In genomic region chr18:48540329-48541025, GRCh38 we compare ENCODE assay signal across 8 cellular contexts.
DNase-seq lines count a peak whose midpoint lies in the region; ATAC-seq and TF ChIP-seq lines count a peak whose summit lies in the region.

No MANE protein-coding gene starts in this region.

- H3K4me1 ChIP-seq in rectal smooth muscle tissue (ENCODE audit: control insufficient read depth, insufficient read depth, low read length): peaks cover 22% of the 10 kb centered on the region

- H3K27ac ChIP-seq in rectal smooth muscle tissue (ENCODE audit: low read depth, low read length): peak overlapping the region; percentile 91

- H3K4me1 Mint-ChIP-seq in T-helper 1 cell treated with Interleukin-12 subunit alpha and Interleukin-12 subunit beta and Interleukin-4 antibody, amounts not matched to agents 30 μg/mL and 1 μg/mL, for 36 hours (ENCODE audit: low read depth): peaks cover 8% of the 10 kb centered on the region

- peak overlapping the region; percentile 63 for H3K9ac ChIP-seq in rectal smooth muscle tissue (ENCODE audit: low read length)

- TF ChIP-seq CTCF in AG09319 (IDR thresholded peaks at IDR 0.05; ENCODE audit: low read depth, low read length) (peak; percentile 22), astrocyte of the spinal cord (IDR thresholded peaks at IDR 0.05; ENCODE audit: low read depth, low read length) (peak; percentile 30)

- no peaks in the 10 kb centered on the region for H3K27me3 ChIP-seq in rectal smooth muscle tissue (ENCODE audit: control insufficient read depth, insufficient read depth, low read length)

- peaks cover 42% of the 10 kb centered on the region for H3K27me3 Mint-ChIP-seq in T-helper 1 cell treated with Interleukin-12 subunit alpha and Interleukin-12 subunit beta and Interleukin-4 antibody, amounts not matched to agents 30 μg/mL and 1 μg/mL, for 36 hours (ENCODE audit: low read depth)

- H3K9me3 Mint-ChIP-seq in T-helper 1 cell treated with Interleukin-12 subunit alpha and Interleukin-12 subunit beta and Interleukin-4 antibody, amounts not matched to agents 30 μg/mL and 1 μg/mL, for 36 hours: no peaks in the 10 kb centered on the region

- peak overlapping the region; percentile 87 for H3K4me3 ChIP-seq in astrocyte of the spinal cord (ENCODE audit: low read depth, low read length)
- peak overlapping the region; percentile 79 for H3K4me3 ChIP-seq in rectal smooth muscle tissue (ENCODE audit: low read length)

- no peak for ATAC-seq in GM19455 (IDR thresholded peaks at IDR 0.05; ENCODE audit: unreplicated experiment)

- H3K4me3 Mint-ChIP-seq in T-helper 1 cell treated with Interleukin-12 subunit alpha and Interleukin-12 subunit beta and Interleukin-4 antibody, amounts not matched to agents 30 μg/mL and 1 μg/mL, for 36 hours: peak overlapping the region; percentile 90

- H3K27ac Mint-ChIP-seq in T-helper 1 cell treated with Interleukin-12 subunit alpha and Interleukin-12 subunit beta and Interleukin-4 antibody, amounts not matched to agents 30 μg/mL and 1 μg/mL, for 36 hours: no peak overlapping the region

- in situ Hi-C loops in astrocyte of the spinal cord (cut with HindIII; ENCODE audit: low sequenced_read_pairs): no loop called here

- H3K36me3 Mint-ChIP-seq in T-helper 1 cell treated with Interleukin-12 subunit alpha and Interleukin-12 subunit beta and Interleukin-4 antibody, amounts not matched to agents 30 μg/mL and 1 μg/mL, for 36 hours (ENCODE audit: low read depth): no peaks in the 10 kb centered on the region

- no peak for DNase-seq in AG09319 (ENCODE audit: extremely low read depth, low read depth)
- DNase-seq in GM19238 (ENCODE audit: insufficient read length, low spot score): peak; percentile 48
- peak; percentile 41 for DNase-seq in HuH-7.5 (ENCODE audit: low spot score)
- peak; percentile 62 for DNase-seq in astrocyte of the spinal cord (ENCODE audit: low read depth, low spot score)
- DNase-seq in hypothalamus (lab: John Stamatoyannopoulos, UW): peak in 43 of 51 donors; percentile 12 to 82 (median 56)

- H3K36me3 ChIP-seq in rectal smooth muscle tissue (ENCODE audit: control insufficient read depth, insufficient read depth, low read length): no peaks in the 10 kb centered on the region
